ENCODE assay signal across 8 cellular contexts in the genomic region with DNA sequence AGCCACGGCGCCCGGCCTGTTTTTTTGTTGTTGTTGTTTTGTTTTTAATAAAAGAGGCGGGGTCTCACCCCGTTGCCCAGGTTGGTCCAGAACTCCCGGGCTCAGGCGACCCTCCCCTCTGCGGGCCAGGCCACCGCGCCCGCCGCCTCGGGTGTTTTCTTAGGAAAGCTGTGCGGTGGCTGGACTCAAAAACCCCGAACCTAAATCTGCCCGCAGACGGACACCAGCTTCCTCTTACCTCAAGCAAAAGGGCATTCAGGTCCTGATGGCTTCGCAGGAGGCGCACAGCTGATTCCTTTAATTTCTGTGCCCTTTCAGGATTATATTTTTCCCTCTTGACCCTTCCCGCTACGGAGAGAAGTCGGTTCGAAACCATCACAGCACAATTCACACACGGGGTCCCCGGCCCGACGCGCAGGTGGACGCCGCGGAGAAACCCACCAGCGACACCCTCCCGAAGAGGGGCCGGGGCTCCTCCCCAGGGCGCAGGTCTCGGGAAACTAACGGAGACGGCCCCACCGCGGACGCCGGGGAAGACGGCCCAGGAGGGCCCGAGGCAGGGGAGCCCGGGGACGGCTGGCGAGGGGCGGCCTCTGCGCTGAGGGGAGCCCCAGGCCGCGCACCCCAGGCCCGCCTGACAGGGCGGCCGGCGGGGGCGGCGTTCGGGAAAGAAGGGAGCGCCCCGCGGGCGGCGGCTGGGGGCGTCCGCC. TPM values are rescaled to one million over a fixed set of nuclear protein-coding genes. Genes with fewer than 3 reads are reported as not detected.
DNase-seq lines count a peak whose midpoint lies in the region; ATAC-seq and TF ChIP-seq lines count a peak whose summit lies in the region.

No MANE protein-coding gene starts in this region.

- peak overlapping the region; percentile 89 for H3K4me2 ChIP-seq in neural progenitor cell

- peaks cover 12% of the 10 kb centered on the region for H4K20me1 ChIP-seq in neural progenitor cell (ENCODE audit: low read depth)

- H3K27me3 ChIP-seq in duodenal mucosa (ENCODE audit: control insufficient read depth in 1 of 2, insufficient read depth in 2 of 2, low read length in 2 of 2) (no peaks in the 10 kb centered on the region), neural progenitor cell (peaks cover 7% of the 10 kb centered on the region)

- DNase-seq in activated T-cell treated with anti-CD3 and anti-CD28 coated beads, Interleukin-2, amount 50 U/mL, for 24 hours, result no peak
- DNase-seq in activated T-cell treated with anti-CD3 and anti-CD28 coated beads, Interleukin-2, amount 50 U/mL, for 1 hour, result no peak
- DNase-seq in OCI-M1 (lab: John Stamatoyannopoulos, UW), result peak; percentile 68
- peak; percentile 39 for DNase-seq in neural progenitor cell (ENCODE audit: low spot score)
- DNase-seq in H4 (ENCODE audit: low spot score), result no peak
- no peak for DNase-seq in NCI-H1048 (lab: John Stamatoyannopoulos, UW)

- H3F3A ChIP-seq in neural progenitor cell (ENCODE audit: low read depth), result peaks cover 13% of the 10 kb centered on the region

- H3K4me3 Mint-ChIP-seq in activated T-cell treated with anti-CD3 and anti-CD28 coated beads, Interleukin-2, amount 50 U/mL, for 24 hours, result peak overlapping the region; percentile 89
- peak overlapping the region; percentile 95 for H3K4me3 Mint-ChIP-seq in neural progenitor cell

- peak; percentile 34 for ATAC-seq in HG02763 (IDR thresholded peaks at IDR 0.05; ENCODE audit: unreplicated experiment)

- peaks cover 18% of the 10 kb centered on the region for H3K79me2 ChIP-seq in neural progenitor cell (ENCODE audit: low read depth)

- peaks cover 37% of the 10 kb centered on the region for H3K36me3 Mint-ChIP-seq in activated T-cell treated with anti-CD3 and anti-CD28 coated beads, Interleukin-2, amount 50 U/mL, for 24 hours (ENCODE audit: low read depth)
- H3K36me3 Mint-ChIP-seq in neural progenitor cell, result peaks cover 14% of the 10 kb centered on the region

- H3K4me1 ChIP-seq in duodenal mucosa (ENCODE audit: control insufficient read depth in 1 of 2, insufficient read depth in 2 of 2, low read length in 2 of 2), result peaks cover 10 to 12% of the 10 kb centered on the region in 2 donors
- no peaks in the 10 kb centered on the region for H3K4me1 ChIP-seq in neural progenitor cell

- H3K27ac Mint-ChIP-seq in activated T-cell treated with anti-CD3 and anti-CD28 coated beads, Interleukin-2, amount 50 U/mL, for 24 hours, result peak overlapping the region; percentile 84
- no peak overlapping the region for H3K27ac Mint-ChIP-seq in neural progenitor cell

- H3K9me3 ChIP-seq in duodenal mucosa (ENCODE audit: control insufficient read depth in 1 of 2, low read length in 2 of 2), result no peaks in the 10 kb centered on the region
- no peaks in the 10 kb centered on the region for H3K9me3 ChIP-seq in neural progenitor cell (ENCODE audit: low read depth)

- peak overlapping the region; percentile 75 for H3K4me3 ChIP-seq in duodenal mucosa (ENCODE audit: low read depth in 1 of 2, low read length in 2 of 2)
- peak overlapping the region; percentile 81 for H3K4me3 ChIP-seq in neural progenitor cell

- H2AFZ ChIP-seq in neural progenitor cell (replicated peaks), result peak overlapping the region; percentile 7

- no peaks in the 10 kb centered on the region for H3K9me3 Mint-ChIP-seq in activated T-cell treated with anti-CD3 and anti-CD28 coated beads, Interleukin-2, amount 50 U/mL, for 24 hours
- peaks cover 13% of the 10 kb centered on the region for H3K9me3 Mint-ChIP-seq in neural progenitor cell

- peak overlapping the region; percentile 10 for H3K27ac ChIP-seq in duodenal mucosa (ENCODE audit: low read depth, low read length)
- H3K27ac ChIP-seq in neural progenitor cell, result no peak overlapping the region

- peaks cover 42% of the 10 kb centered on the region for H3K4me1 Mint-ChIP-seq in activated T-cell treated with anti-CD3 and anti-CD28 coated beads, Interleukin-2, amount 50 U/mL, for 24 hours (ENCODE audit: low read depth)
- H3K4me1 Mint-ChIP-seq in neural progenitor cell, result peaks cover 12% of the 10 kb centered on the region

- H3K36me3 ChIP-seq in duodenal mucosa (ENCODE audit: control insufficient read depth in 1 of 2, insufficient read depth in 2 of 2, low read length in 2 of 2) (no peaks in the 10 kb centered on the region), neural progenitor cell (no peaks in the 10 kb centered on the region)

- H3K27me3 Mint-ChIP-seq in activated T-cell treated with anti-CD3 and anti-CD28 coated beads, Interleukin-2, amount 50 U/mL, for 24 hours, result no peaks in the 10 kb centered on the region
- H3K27me3 Mint-ChIP-seq in neural progenitor cell (ENCODE audit: insufficient read depth, low read depth), result no peaks in the 10 kb centered on the region

- TF ChIP-seq CTCF in neural progenitor cell (IDR thresholded peaks at IDR 0.05), result no peak

- peak overlapping the region; percentile 1 to 51 for H3K9ac ChIP-seq in duodenal mucosa (ENCODE audit: low read depth in 1 of 2, low read length in 2 of 2)
- no peak overlapping the region for H3K9ac ChIP-seq in neural progenitor cell

RNA-seq across cellular contexts. Expression of a gene that starts 0.7 kb away (rescaled TPM):
- total RNA-seq in neural progenitor cell (ENCODE audit: low replicate concordance), result 34.6 and 43.0 TPM in 2 replicates
- 18.8 and 23.4 TPM in 2 replicates for total RNA-seq in H4 (2014; rRNA removed; shearing (Covaris generic))

RNA-seq across cellular contexts. Expression of a gene that starts 12.5 kb away (rescaled TPM):
- total RNA-seq in neural progenitor cell (ENCODE audit: low replicate concordance), result 6.5 and 9.0 TPM in 2 replicates
- 4.6 and 5.0 TPM in 2 replicates for total RNA-seq in H4 (2014; rRNA removed; shearing (Covaris generic))

RNA-seq across cellular contexts. Expression of a gene that starts 57.6 kb away (rescaled TPM):
- total RNA-seq in neural progenitor cell (ENCODE audit: low replicate concordance), result 95.6 and 127 TPM in 2 replicates
- total RNA-seq in H4 (2014; rRNA removed; shearing (Covaris generic)), result 95.7 and 97.1 TPM in 2 replicates

Comparison
In these comparisons a context has a peak if more than half of its experiments do, and no peak if none do; other contexts are left out.
1. DNase-seq: peak in OCI-M1 (single experiment) and neural progenitor cell (single experiment); none in activated T-cell treated with anti-CD3 and anti-CD28 coated beads, Interleukin-2, amount 50 U/mL, for 24 hours (single experiment), activated T-cell treated with anti-CD3 and anti-CD28 coated beads, Interleukin-2, amount 50 U/mL, for 1 hour (single experiment), H4 (single experiment) and NCI-H1048 (single experiment).